Comparison of ENCODE assay signal across 14 cellular contexts in the genomic region with DNA sequence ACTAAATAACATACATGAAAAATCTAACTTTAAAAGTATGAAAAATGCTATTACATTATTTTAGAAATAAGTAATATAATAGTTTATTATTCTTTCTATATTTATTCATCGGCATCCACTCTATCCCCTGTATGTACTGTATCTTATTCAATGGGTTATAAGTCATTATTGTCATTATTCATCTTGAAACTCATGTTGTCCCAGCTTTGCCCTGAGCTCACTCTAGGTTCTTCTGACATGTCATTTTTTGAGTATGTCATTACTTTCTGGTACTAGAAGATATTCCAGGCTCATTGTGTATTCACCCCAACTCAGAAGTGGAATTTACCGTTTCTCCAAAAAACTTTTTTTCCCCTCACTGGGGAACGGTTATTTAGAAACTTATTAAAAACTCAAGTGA.
"Had no signal": no experiment of that assay in that cellular context is flagged by ENCODE, and none has a peak within 500 bp of the region (broad histone marks: within the 10 kb centered on the region; RNA-seq: fewer than 3 reads in every experiment).

No MANE protein-coding gene starts in this region.

- H3K27ac Mint-ChIP-seq: activated CD4-positive, alpha-beta T cell treated with anti-CD3 and anti-CD28 coated beads, Interleukin-2, amount 10 ng/mL, durations not matched to agents 24 days and 14 days; activated naive CD4-positive, alpha-beta T cell treated with anti-CD3 and anti-CD28 coated beads, Interleukin-2, amount 50 U/mL, for 24 hours; dendritic cell treated with granulocyte-macrophage colony-stimulating factor and Interleukin-4, amounts not matched to agents 40 ng/mL and 50 ng/mL, for 4 days; natural killer cell had no signal

- ATAC-seq: effector memory CD8-positive, alpha-beta T cell; left cardiac atrium; natural killer cell; sciatic nerve; WTC11 had no signal

- H3K4me3 Mint-ChIP-seq: activated CD4-positive, alpha-beta T cell treated with anti-CD3 and anti-CD28 coated beads, Interleukin-2, amount 10 ng/mL, durations not matched to agents 24 days and 14 days; activated naive CD4-positive, alpha-beta T cell treated with anti-CD3 and anti-CD28 coated beads, Interleukin-2, amount 50 U/mL, for 24 hours; dendritic cell treated with granulocyte-macrophage colony-stimulating factor and Interleukin-4, amounts not matched to agents 40 ng/mL and 50 ng/mL, for 4 days; effector memory CD8-positive, alpha-beta T cell; natural killer cell; stimulated activated naive B cell treated with anti-CD40 and anti-IgM and Interleukin-4, amounts not matched to agents 10 μg/mL and 1 μg/mL and 100 μg/mL, for 72 hours; WTC11 had no signal

- DNase-seq: activated CD4-positive, alpha-beta T cell treated with anti-CD3 and anti-CD28 coated beads, Interleukin-2, amount 10 ng/mL, durations not matched to agents 24 days and 14 days; activated effector memory CD4-positive, alpha-beta T cell treated with anti-CD3 and anti-CD28 coated beads, Interleukin-2, amount 50 U/mL, for 16 hours; amniotic stem cell; effector memory CD8-positive, alpha-beta T cell; esophagus squamous epithelium; left cardiac atrium; natural killer cell; stimulated activated CD4-positive, alpha-beta T cell treated with anti-CD3 and anti-CD28 coated beads, Interleukin-4, amount 100 ng/mL, for 24 hours; stimulated activated naive B cell treated with anti-CD40 and anti-IgM and Interleukin-4, amounts not matched to agents 10 μg/mL and 1 μg/mL and 100 μg/mL, for 72 hours; thyroid gland had no signal

- H3K36me3 Mint-ChIP-seq: natural killer cell had no signal

- H3K9me3 Mint-ChIP-seq: activated CD4-positive, alpha-beta T cell treated with anti-CD3 and anti-CD28 coated beads, Interleukin-2, amount 10 ng/mL, durations not matched to agents 24 days and 14 days; activated naive CD4-positive, alpha-beta T cell treated with anti-CD3 and anti-CD28 coated beads, Interleukin-2, amount 50 U/mL, for 24 hours; dendritic cell treated with granulocyte-macrophage colony-stimulating factor and Interleukin-4, amounts not matched to agents 40 ng/mL and 50 ng/mL, for 4 days; effector memory CD8-positive, alpha-beta T cell; natural killer cell; stimulated activated naive B cell treated with anti-CD40 and anti-IgM and Interleukin-4, amounts not matched to agents 10 μg/mL and 1 μg/mL and 100 μg/mL, for 72 hours had no signal
